In genomic region chr1:159197767-159198557, GRCh38 we compare ENCODE assay signal across 8 cellular contexts. TPM values are rescaled to one million over a fixed set of nuclear protein-coding genes. Genes with fewer than 3 reads are reported as not detected.
DNase-seq lines count a peak whose midpoint lies in the region; ATAC-seq and TF ChIP-seq lines count a peak whose summit lies in the region.

No MANE protein-coding gene starts in this region.

- H3K4me3 ChIP-seq in epithelial cell of proximal tubule (ENCODE audit: low read depth, low read length) (no peak overlapping the region), tibial nerve (peak overlapping the region in 1 of 4 donors; percentile 24)

- H3K9me3 Mint-ChIP-seq in activated CD4-positive, alpha-beta memory T cell treated with anti-CD3 and anti-CD28 coated beads for 36 hours, result no peaks in the 10 kb centered on the region
- H3K9me3 Mint-ChIP-seq in natural killer cell, result no peaks in the 10 kb centered on the region

- CTCF ChIA-PET in activated CD4-positive, alpha-beta memory T cell treated with anti-CD3 and anti-CD28 coated beads for 36 hours (lab: Charles Lee), result interaction anchor here (0.5 to 4.9 kb wide), 15 partner anchors 10 to 795 kb away, joined by 3 to 51 read pairs (median 4); no protein-coding TSS in a partner anchor

- no peaks in the 10 kb centered on the region for H3K36me3 Mint-ChIP-seq in activated CD4-positive, alpha-beta memory T cell treated with anti-CD3 and anti-CD28 coated beads for 36 hours
- H3K36me3 Mint-ChIP-seq in natural killer cell, result no peaks in the 10 kb centered on the region

- TF ChIP-seq POLR2A in tibial nerve (IDR thresholded peaks at IDR 0.05), result no peak

- 21 to 28% methylated on average over 9 of the region's 9 CpGs for WGBS in tibial nerve, 2 donors

- H3K27me3 ChIP-seq in tibial nerve, result no peaks in the 10 kb centered on the region

- H3K9me3 ChIP-seq in tibial nerve, result no peaks in the 10 kb centered on the region

- peak in 11 of 14 donors; percentile 9 to 78 (median 32) for DNase-seq in C1 segment of cervical spinal cord (lab: John Stamatoyannopoulos, UW)
- DNase-seq in NCI-H345 (lab: John Stamatoyannopoulos, UW), result peak; percentile 63
- peak; percentile 75 for DNase-seq in activated CD4-positive, alpha-beta memory T cell treated with anti-CD3 and anti-CD28 coated beads for 36 hours
- DNase-seq in epithelial cell of proximal tubule (ENCODE audit: low read depth), result no peak
- DNase-seq in natural killer cell, result no peak
- peak; percentile 55 to 93 for DNase-seq in tibial nerve (ENCODE audit: low spot score in 2 of 2)

- intact Hi-C loops in activated CD4-positive, alpha-beta memory T cell treated with anti-CD3 and anti-CD28 coated beads for 36 hours (cut with micrococcal nuclease), result loop anchor here (1.0 to 5.0 kb wide), 2 partner anchors 36 to 66 kb away; no protein-coding TSS in a partner anchor
- intact Hi-C loops in natural killer cell (cut with micrococcal nuclease), result no loop called here

- peaks cover 0 to 18% (median 4%) of the 10 kb centered on the region in 4 donors for H3K4me1 ChIP-seq in tibial nerve

- ATAC-seq in GM18868 (IDR thresholded peaks at IDR 0.05; ENCODE audit: unreplicated experiment) (peak; percentile 90), HG03135 (IDR thresholded peaks at IDR 0.05; ENCODE audit: unreplicated experiment) (peak; percentile 81), natural killer cell (peak in 1 of 3 donors; percentile 70)

- H3K27ac Mint-ChIP-seq in activated CD4-positive, alpha-beta memory T cell treated with anti-CD3 and anti-CD28 coated beads for 36 hours, result no peak overlapping the region
- H3K27ac Mint-ChIP-seq in natural killer cell, result no peak overlapping the region

- TF ChIP-seq EP300 in tibial nerve (IDR thresholded peaks at IDR 0.05), result peak in 1 of 2 donors; percentile 28

- peak overlapping the region in 3 of 4 donors; percentile 42 to 53 (median 42) for H3K27ac ChIP-seq in tibial nerve

- H3K4me1 Mint-ChIP-seq in activated CD4-positive, alpha-beta memory T cell treated with anti-CD3 and anti-CD28 coated beads for 36 hours (ENCODE audit: low read depth), result peaks cover 2% of the 10 kb centered on the region
- no peaks in the 10 kb centered on the region for H3K4me1 Mint-ChIP-seq in natural killer cell

- POLR2A ChIA-PET in activated CD4-positive, alpha-beta memory T cell treated with anti-CD3 and anti-CD28 coated beads for 36 hours (lab: Charles Lee), result no interaction called here

- peaks cover 0 to 45% (median 0%) of the 10 kb centered on the region in 3 donors for H3K36me3 ChIP-seq in tibial nerve

- peaks cover 35% of the 10 kb centered on the region for H3K27me3 Mint-ChIP-seq in activated CD4-positive, alpha-beta memory T cell treated with anti-CD3 and anti-CD28 coated beads for 36 hours
- peaks cover 15 to 25% of the 10 kb centered on the region in 2 donors for H3K27me3 Mint-ChIP-seq in natural killer cell (ENCODE audit: low read depth in 2 of 2)

- H3K4me3 Mint-ChIP-seq in activated CD4-positive, alpha-beta memory T cell treated with anti-CD3 and anti-CD28 coated beads for 36 hours, result no peak overlapping the region
- H3K4me3 Mint-ChIP-seq in natural killer cell, result no peak overlapping the region

- peak; percentile 97 for TF ChIP-seq CTCF in epithelial cell of proximal tubule (conservative IDR thresholded peaks at IDR 0.05; ENCODE audit: low read depth, low read length)
- peak; percentile 47 for TF ChIP-seq CTCF in natural killer cell (IDR thresholded peaks at IDR 0.05)
- peak; percentile 73 to 93 (median 86) for TF ChIP-seq CTCF in tibial nerve (IDR thresholded peaks at IDR 0.05)

RNA-seq across cellular contexts. Expression of gene ACKR1, which starts 6.7 kb away (rescaled TPM):
- total RNA-seq in activated CD4-positive, alpha-beta memory T cell treated with anti-CD3 and anti-CD28 coated beads for 36 hours, result not detected
- total RNA-seq in epithelial cell of proximal tubule (not detected in 2 replicates), natural killer cell (not detected), tibial nerve (100 to 1,000 TPM; 128 to 363 (median 212) TPM)

RNA-seq across cellular contexts. Expression of gene CADM3, which starts 26.5 kb away (rescaled TPM):
- total RNA-seq in activated CD4-positive, alpha-beta memory T cell treated with anti-CD3 and anti-CD28 coated beads for 36 hours, result not detected
- total RNA-seq in epithelial cell of proximal tubule, result not detected in 2 replicates
- not detected for total RNA-seq in natural killer cell
- total RNA-seq in tibial nerve, result 10 to 100 TPM; 56.1 to 99.2 (median 85.9) TPM

Comparison
In these comparisons a context has a peak if more than half of its experiments do, and no peak if none do; other contexts are left out.
1. DNase-seq: peak in C1 segment of cervical spinal cord (11 of 14), NCI-H345 (single experiment), activated CD4-positive, alpha-beta memory T cell treated with anti-CD3 and anti-CD28 coated beads for 36 hours (single experiment) and tibial nerve (2 of 2); none in epithelial cell of proximal tubule (single experiment) and natural killer cell (single experiment).
2. CTCF ChIP-seq: peak in every context shown above with its lines; median percentile 97 in epithelial cell of proximal tubule; 86 in tibial nerve; 47 in natural killer cell.
3. RNA of gene ACKR1, which starts 6.7 kb away (total RNA-seq): 128 to 363 TPM in tibial nerve; not detected in activated CD4-positive, alpha-beta memory T cell treated with anti-CD3 and anti-CD28 coated beads for 36 hours, not detected in epithelial cell of proximal tubule and not detected in natural killer cell; every median in the first group is over 100 times any median in the second.
4. RNA of gene CADM3, which starts 26.5 kb away (total RNA-seq): 56.1 to 99.2 TPM in tibial nerve; not detected in activated CD4-positive, alpha-beta memory T cell treated with anti-CD3 and anti-CD28 coated beads for 36 hours, not detected in epithelial cell of proximal tubule and not detected in natural killer cell; every median in the first group is over 10 times any median in the second.